ENCODE assay signal across 28 cellular contexts in genomic region chr15:70539409-70539808, GRCh38.
"Had no signal": no experiment of that assay in that cellular context is flagged by ENCODE, and none has a peak within 500 bp of the region (broad histone marks: within the 10 kb centered on the region; RNA-seq: fewer than 3 reads in every experiment).

No MANE protein-coding gene starts in this region.

- H3K27ac Mint-ChIP-seq: stimulated activated memory B cell treated with anti-CD40 and anti-IgM and Interleukin-4, amounts not matched to agents 10 μg/mL and 1 μg/mL and 100 μg/mL, for 72 hours; stimulated activated naive CD8-positive, alpha-beta T cell treated with anti-CD3 and anti-CD28 coated beads, Interleukin-15, amount 100 ng/mL, for 72 hours; T-helper 1 cell treated with Interleukin-12 subunit alpha and Interleukin-12 subunit beta and Interleukin-4 antibody, amounts not matched to agents 30 μg/mL and 1 μg/mL, for 36 hours had no signal

- H3K27ac ChIP-seq: breast epithelium, esophagus muscularis mucosa, foreskin keratinocyte, heart right ventricle, pancreas, prostate gland, sigmoid colon, upper lobe of left lung, vagina, VCaP had no signal

- H3K4me3 Mint-ChIP-seq: stimulated activated memory B cell treated with anti-CD40 and anti-IgM and Interleukin-4, amounts not matched to agents 10 μg/mL and 1 μg/mL and 100 μg/mL, for 72 hours; stimulated activated naive CD8-positive, alpha-beta T cell treated with anti-CD3 and anti-CD28 coated beads, Interleukin-15, amount 100 ng/mL, for 72 hours; T-helper 1 cell treated with Interleukin-12 subunit alpha and Interleukin-12 subunit beta and Interleukin-4 antibody, amounts not matched to agents 30 μg/mL and 1 μg/mL, for 36 hours had no signal

- H3K4me1 ChIP-seq: breast epithelium, esophagus muscularis mucosa, foreskin keratinocyte, pancreas, prostate gland, sigmoid colon, vagina had no signal

- ATAC-seq: foreskin keratinocyte; heart right ventricle; pancreas; stimulated activated memory B cell treated with anti-CD40 and anti-IgM and Interleukin-4, amounts not matched to agents 10 μg/mL and 1 μg/mL and 100 μg/mL, for 72 hours; stimulated activated naive CD8-positive, alpha-beta T cell treated with anti-CD3 and anti-CD28 coated beads, Interleukin-15, amount 100 ng/mL, for 72 hours had no signal

- H3K36me3 ChIP-seq: breast epithelium, esophagus muscularis mucosa, heart right ventricle, pancreas, prostate gland, sigmoid colon, upper lobe of left lung, vagina had no signal

- H3K36me3 Mint-ChIP-seq: naive B cell; stimulated activated memory B cell treated with anti-CD40 and anti-IgM and Interleukin-4, amounts not matched to agents 10 μg/mL and 1 μg/mL and 100 μg/mL, for 72 hours had no signal

- H3K27me3 ChIP-seq: breast epithelium, pancreas, sigmoid colon, upper lobe of left lung, vagina had no signal

- H3K4me3 ChIP-seq: breast epithelium, esophagus muscularis mucosa, heart right ventricle, pancreas, prostate gland, sigmoid colon, upper lobe of left lung, vagina had no signal

- H3K9me3 ChIP-seq: breast epithelium, esophagus muscularis mucosa, heart right ventricle, pancreas, prostate gland, sigmoid colon, upper lobe of left lung, vagina had no signal

- DNase-seq: activated CD4-positive, alpha-beta T cell treated with anti-CD3 and anti-CD28 coated beads for 4 hours; activated CD4-positive, alpha-beta T cell treated with anti-CD3 and anti-CD28 coated beads, Interleukin-2, amount 50 U/mL, for 4 hours; activated effector memory CD4-positive, alpha-beta T cell treated with Interleukin-2 at 50 U/mL for 16 hours; activated naive CD4-positive, alpha-beta T cell treated with Interleukin-2 at 50 U/mL for 16 hours; central memory CD4-positive, alpha-beta T cell; foreskin keratinocyte; heart right ventricle; mammary epithelial cell; naive B cell; nucleus accumbens; pancreas; retina; small intestine; stimulated activated CD4-positive, alpha-beta T cell treated with anti-CD3 and anti-CD28 coated beads, Interleukin-1b, Interleukin-23, amount 100 ng/mL, for 48 hours; stimulated activated CD4-positive, alpha-beta T cell treated with anti-CD3 and anti-CD28 coated beads, Interleukin-4, amount 100 ng/mL, for 4 hours; stimulated activated naive CD8-positive, alpha-beta T cell treated with anti-CD3 and anti-CD28 coated beads, Interleukin-15, amount 100 ng/mL, for 72 hours; substantia nigra; SW 1271; T-helper 9 cell; upper lobe of left lung had no signal

- H3K9me3 Mint-ChIP-seq: stimulated activated memory B cell treated with anti-CD40 and anti-IgM and Interleukin-4, amounts not matched to agents 10 μg/mL and 1 μg/mL and 100 μg/mL, for 72 hours; stimulated activated naive CD8-positive, alpha-beta T cell treated with anti-CD3 and anti-CD28 coated beads, Interleukin-15, amount 100 ng/mL, for 72 hours; T-helper 1 cell treated with Interleukin-12 subunit alpha and Interleukin-12 subunit beta and Interleukin-4 antibody, amounts not matched to agents 30 μg/mL and 1 μg/mL, for 36 hours had no signal
